In genomic region chr3:11154036-11154952, GRCh38 we compare ENCODE assay signal across 9 cellular contexts. TPM values are rescaled to one million over a fixed set of nuclear protein-coding genes. Genes with fewer than 3 reads are reported as not detected.
DNase-seq lines count a peak whose midpoint lies in the region; ATAC-seq and TF ChIP-seq lines count a peak whose summit lies in the region.
"Had no signal": no experiment of that assay in that cellular context is flagged by ENCODE, and none has a peak within 500 bp of the region (broad histone marks: within the 10 kb centered on the region; RNA-seq: fewer than 3 reads in every experiment).

A gene with protein sequence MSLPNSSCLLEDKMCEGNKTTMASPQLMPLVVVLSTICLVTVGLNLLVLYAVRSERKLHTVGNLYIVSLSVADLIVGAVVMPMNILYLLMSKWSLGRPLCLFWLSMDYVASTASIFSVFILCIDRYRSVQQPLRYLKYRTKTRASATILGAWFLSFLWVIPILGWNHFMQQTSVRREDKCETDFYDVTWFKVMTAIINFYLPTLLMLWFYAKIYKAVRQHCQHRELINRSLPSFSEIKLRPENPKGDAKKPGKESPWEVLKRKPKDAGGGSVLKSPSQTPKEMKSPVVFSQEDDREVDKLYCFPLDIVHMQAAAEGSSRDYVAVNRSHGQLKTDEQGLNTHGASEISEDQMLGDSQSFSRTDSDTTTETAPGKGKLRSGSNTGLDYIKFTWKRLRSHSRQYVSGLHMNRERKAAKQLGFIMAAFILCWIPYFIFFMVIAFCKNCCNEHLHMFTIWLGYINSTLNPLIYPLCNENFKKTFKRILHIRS (plus strand): TSS chr3:11154493. CDS start chr3:11259038, 104,545 bp downstream.

- intact Hi-C loops in body of pancreas (cut with DNase I), result no loop called here

- peaks cover 85% of the 10 kb centered on the region for H3K27me3 Mint-ChIP-seq in activated CD8-positive, alpha-beta memory T cell treated with anti-CD3 and anti-CD28 coated beads, Interleukin-2, amount 10 ng/mL, durations not matched to agents 7 days and 5 days

- DNase-seq in activated CD8-positive, alpha-beta memory T cell treated with anti-CD3 and anti-CD28 coated beads, Interleukin-2, amount 10 ng/mL, durations not matched to agents 7 days and 5 days, result no peak
- no peak for DNase-seq in activated CD8-positive, alpha-beta memory T cell treated with anti-CD3 and anti-CD28 coated beads, Interleukin-2, amount 50 U/mL, for 48 hours
- DNase-seq in body of pancreas (no peak), kidney tubule cell (ENCODE audit: low spot score) (peak; percentile 33), NCI-H146 treated with DMSO at 0.1 percent for 48 hours (lab: John Stamatoyannopoulos, UW; ENCODE audit: unreplicated experiment) (no peak)

- no peaks in the 10 kb centered on the region for H3K4me1 ChIP-seq in body of pancreas
- peaks cover 3 to 42% (median 11%) of the 10 kb centered on the region in 5 donors for H3K4me1 ChIP-seq in subcutaneous abdominal adipose tissue (ENCODE audit: control insufficient read depth in 5 of 5, insufficient read depth in 5 of 5, low read length in 5 of 5)

- H3K9me3 ChIP-seq in body of pancreas (no peaks in the 10 kb centered on the region), subcutaneous abdominal adipose tissue (ENCODE audit: control insufficient read depth in 5 of 5, low read length in 5 of 5) (no peaks in the 10 kb centered on the region)

- H3K4me3 Mint-ChIP-seq in activated CD8-positive, alpha-beta memory T cell treated with anti-CD3 and anti-CD28 coated beads, Interleukin-2, amount 10 ng/mL, durations not matched to agents 7 days and 5 days, result no peak within 1 kb of the TSS

- CTCF ChIA-PET in activated CD8-positive, alpha-beta memory T cell treated with anti-CD3 and anti-CD28 coated beads, Interleukin-2, amount 10 ng/mL, durations not matched to agents 7 days and 5 days (lab: Charles Lee), result interaction anchor here (1.6 kb wide), 1 partner anchor 88 kb away, joined by 3 read pairs; no protein-coding TSS in a partner anchor

- peak; percentile 39 for ATAC-seq in activated CD8-positive, alpha-beta memory T cell treated with anti-CD3 and anti-CD28 coated beads, Interleukin-2, amount 10 ng/mL, durations not matched to agents 7 days and 5 days
- ATAC-seq in body of pancreas (peak; percentile 21), HG02938 (IDR thresholded peaks at IDR 0.05; ENCODE audit: unreplicated experiment) (no peak), GM18505 (IDR thresholded peaks at IDR 0.05; ENCODE audit: unreplicated experiment) (no peak)

- H3K27ac ChIP-seq in body of pancreas, result no peak within 1 kb of the TSS
- peak within 1 kb of the TSS; percentile 46 for H3K27ac ChIP-seq in subcutaneous abdominal adipose tissue (ENCODE audit: low read depth, low read length)
- H3K27ac ChIP-seq: VCaP had no signal

- H3K27ac Mint-ChIP-seq in activated CD8-positive, alpha-beta memory T cell treated with anti-CD3 and anti-CD28 coated beads, Interleukin-2, amount 10 ng/mL, durations not matched to agents 7 days and 5 days, result no peak within 1 kb of the TSS

- H3K27me3 ChIP-seq in body of pancreas, result no peaks in the 10 kb centered on the region
- H3K27me3 ChIP-seq in subcutaneous abdominal adipose tissue (ENCODE audit: control insufficient read depth in 5 of 5, insufficient read depth in 4 of 5, low read length in 5 of 5), result peaks cover 4 to 27% (median 12%) of the 10 kb centered on the region in 5 donors

- no peak for TF ChIP-seq CTCF in body of pancreas (IDR thresholded peaks at IDR 0.05)

- TF ChIP-seq POLR2A in body of pancreas (IDR thresholded peaks at IDR 0.05) (no peak), GM18505 (IDR thresholded peaks at IDR 0.05; ENCODE audit: borderline replicate concordance, extremely low read depth, insufficient read depth, insufficient read length) (no peak)

- H3K4me3 ChIP-seq in body of pancreas, result no peak within 1 kb of the TSS
- H3K4me3 ChIP-seq in subcutaneous abdominal adipose tissue (ENCODE audit: low read depth in 1 of 5, low read length in 5 of 5), result peak within 1 kb of the TSS; percentile 61 to 79 (median 72)

- no peaks in the 10 kb centered on the region for H3K36me3 Mint-ChIP-seq in activated CD8-positive, alpha-beta memory T cell treated with anti-CD3 and anti-CD28 coated beads, Interleukin-2, amount 10 ng/mL, durations not matched to agents 7 days and 5 days

- peak within 1 kb of the TSS in 3 of 5 donors; percentile 6 to 71 (median 66) for H3K9ac ChIP-seq in subcutaneous abdominal adipose tissue (ENCODE audit: low read length in 5 of 5)

- no peaks in the 10 kb centered on the region for H3K9me3 Mint-ChIP-seq in activated CD8-positive, alpha-beta memory T cell treated with anti-CD3 and anti-CD28 coated beads, Interleukin-2, amount 10 ng/mL, durations not matched to agents 7 days and 5 days (ENCODE audit: low read depth)

- WGBS in body of pancreas, 2 donors, result 1 to 2% methylated on average over 11 to 94 of the region's 98 CpGs

- peaks cover 12% of the 10 kb centered on the region for H3K4me1 Mint-ChIP-seq in activated CD8-positive, alpha-beta memory T cell treated with anti-CD3 and anti-CD28 coated beads, Interleukin-2, amount 10 ng/mL, durations not matched to agents 7 days and 5 days

- H3K36me3 ChIP-seq in body of pancreas (replicated peaks in 1 of 2; ENCODE audit: insufficient read depth in 1 of 2, low read depth in 2 of 2) (no peaks in the 10 kb centered on the region), subcutaneous abdominal adipose tissue (ENCODE audit: control insufficient read depth in 5 of 5, insufficient read depth in 5 of 5, low read length in 5 of 5) (no peaks in the 10 kb centered on the region)

RNA-seq across cellular contexts. Expression of the gene that starts here (rescaled TPM):
- total RNA-seq in activated CD8-positive, alpha-beta memory T cell treated with anti-CD3 and anti-CD28 coated beads, Interleukin-2, amount 10 ng/mL, durations not matched to agents 7 days and 5 days, result under 1 TPM; 0.15 to 0.16 TPM
- total RNA-seq in body of pancreas, result under 1 TPM; 0.66 to 0.78 TPM

Comparison
In these comparisons a context has a peak if more than half of its experiments do, and no peak if none do; other contexts are left out.
1. Peak in ATAC-seq in activated CD8-positive, alpha-beta memory T cell treated with anti-CD3 and anti-CD28 coated beads, Interleukin-2, amount 10 ng/mL, durations not matched to agents 7 days and 5 days; RNA of the gene not detected or under 1 TPM.
2. Peak in ATAC-seq in body of pancreas; RNA of the gene not detected or under 1 TPM.
3. H3K4me3 ChIP-seq: peak in subcutaneous abdominal adipose tissue (5 of 5); none in body of pancreas (0 of 2).